Comparison of ENCODE assay signal across 27 cellular contexts in the genomic region with DNA sequence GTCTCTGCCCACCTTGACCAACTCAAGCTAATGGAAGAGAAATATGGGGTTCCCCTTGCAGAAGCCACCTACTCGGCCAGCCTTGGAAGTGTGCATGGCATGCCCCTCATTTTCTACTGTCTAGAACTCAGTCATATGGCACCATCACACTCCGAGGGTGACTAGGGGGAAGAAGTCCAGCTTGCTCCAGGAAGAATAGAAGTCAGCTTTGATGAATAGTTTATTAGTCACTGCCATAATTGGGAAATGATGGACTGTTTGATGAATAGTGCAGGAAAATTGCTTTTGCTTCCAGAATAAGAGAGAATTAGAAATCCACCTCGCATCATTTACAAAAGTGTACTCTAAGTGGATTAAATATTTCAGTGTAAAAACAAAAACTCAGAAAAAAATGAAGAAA.
"Had no signal": no experiment of that assay in that cellular context is flagged by ENCODE, and none has a peak within 500 bp of the region (broad histone marks: within the 10 kb centered on the region; RNA-seq: fewer than 3 reads in every experiment).

No MANE protein-coding gene starts in this region.

- DNase-seq: activated CD4-positive, alpha-beta T cell treated with anti-CD3 and anti-CD28 coated beads for 48 hours; activated CD4-positive, alpha-beta T cell treated with anti-CD3 and anti-CD28 coated beads, Interleukin-2, amount 50 U/mL, for 4 hours; activated CD8-positive, alpha-beta memory T cell treated with anti-CD3 and anti-CD28 coated beads, Interleukin-2, amount 50 U/mL, for 48 hours; activated CD8-positive, alpha-beta T cell treated with anti-CD3 and anti-CD28 coated beads, Interleukin-2, amount 10 ng/mL, durations not matched to agents 7 days and 5 days; activated effector memory CD4-positive, alpha-beta T cell treated with Interleukin-2 at 50 U/mL for 16 hours; activated naive CD4-positive, alpha-beta T cell; activated T-cell treated with anti-CD3 and anti-CD28 coated beads, Interleukin-2, amount 50 U/mL, for 24 hours; aorta; IMR-90; Kasumi-1; KBM-7; NCI-H1092 treated with DMSO at 0.1 percent for 48 hours; NCI-H1417 treated with DMSO at 0.1 percent for 48 hours; NCI-H1694; NCI-H2029 treated with DMSO at 0.1 percent for 48 hours; NCI-H510A treated with DMSO at 0.1 percent for 48 hours; NCI-H69; NK-92 treated with Interleukin-12 subunit alpha and Interleukin-12 subunit beta, amount 100 ng/mL, for 24 hours; OCI-M1; Peyer's patch; SIG-M5; T-cell; T-helper 2 cell; T1000; WERI-Rb-1 had no signal

- H3K4me3 ChIP-seq: cardiac muscle cell, Peyer's patch had no signal

- H3K9me3 ChIP-seq: Peyer's patch had no signal

- ATAC-seq: activated CD8-positive, alpha-beta T cell treated with anti-CD3 and anti-CD28 coated beads, Interleukin-2, amount 10 ng/mL, durations not matched to agents 7 days and 5 days; T-cell had no signal

- H3K36me3 ChIP-seq: cardiac muscle cell, Peyer's patch, WERI-Rb-1 had no signal

- H3K27me3 ChIP-seq: cardiac muscle cell, Peyer's patch had no signal

- H3K4me1 ChIP-seq: Peyer's patch had no signal

- H3K27ac ChIP-seq: cardiac muscle cell, Peyer's patch, WERI-Rb-1 had no signal

- FAIRE-seq: TTC549 had no signal
